ENCODE assay signal across 1 cellular context in the genomic region with DNA sequence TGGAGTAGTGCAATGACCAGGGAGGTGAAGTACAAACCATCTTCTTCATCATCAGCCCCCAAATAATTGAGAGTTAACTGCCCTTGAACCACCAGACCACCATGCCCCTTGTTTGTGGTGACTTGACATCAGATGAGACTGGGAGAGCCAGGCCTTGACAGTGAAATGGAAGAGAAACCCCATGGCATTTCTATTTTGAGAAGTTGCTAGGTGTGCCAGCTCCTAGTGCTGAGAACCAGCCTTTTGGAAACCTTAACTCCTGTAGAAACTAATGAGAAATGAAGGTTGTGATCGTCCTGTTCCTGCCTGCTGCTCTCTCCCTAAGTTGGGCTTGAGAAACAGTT.
TF ChIP-seq lines count a peak whose summit lies in the region.

No MANE protein-coding gene starts in this region.

TF ChIP-seq in SK-N-SH treated with all-trans-retinoic acid at 6 μM for 48 hours, 23 proteins besides CTCF, POLR2A, EP300 and RAD21:
- TF ChIP-seq ZNF70 (CRISPR knock-in tag; IDR thresholded peaks at IDR 0.05) (no peak), ZFP3 (CRISPR knock-in tag; IDR thresholded peaks at IDR 0.05) (no peak)
- TF ChIP-seq, protein P1, sequence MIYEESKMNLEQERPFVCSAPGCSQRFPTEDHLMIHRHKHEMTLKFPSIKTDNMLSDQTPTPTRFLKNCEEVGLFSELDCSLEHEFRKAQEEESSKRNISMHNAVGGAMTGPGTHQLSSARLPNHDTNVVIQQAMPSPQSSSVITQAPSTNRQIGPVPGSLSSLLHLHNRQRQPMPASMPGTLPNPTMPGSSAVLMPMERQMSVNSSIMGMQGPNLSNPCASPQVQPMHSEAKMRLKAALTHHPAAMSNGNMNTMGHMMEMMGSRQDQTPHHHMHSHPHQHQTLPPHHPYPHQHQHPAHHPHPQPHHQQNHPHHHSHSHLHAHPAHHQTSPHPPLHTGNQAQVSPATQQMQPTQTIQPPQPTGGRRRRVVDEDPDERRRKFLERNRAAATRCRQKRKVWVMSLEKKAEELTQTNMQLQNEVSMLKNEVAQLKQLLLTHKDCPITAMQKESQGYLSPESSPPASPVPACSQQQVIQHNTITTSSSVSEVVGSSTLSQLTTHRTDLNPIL (CRISPR knock-in tag; IDR thresholded peaks at IDR 0.05; ENCODE audit: low read depth), result no peak
- TF ChIP-seq, protein P2, sequence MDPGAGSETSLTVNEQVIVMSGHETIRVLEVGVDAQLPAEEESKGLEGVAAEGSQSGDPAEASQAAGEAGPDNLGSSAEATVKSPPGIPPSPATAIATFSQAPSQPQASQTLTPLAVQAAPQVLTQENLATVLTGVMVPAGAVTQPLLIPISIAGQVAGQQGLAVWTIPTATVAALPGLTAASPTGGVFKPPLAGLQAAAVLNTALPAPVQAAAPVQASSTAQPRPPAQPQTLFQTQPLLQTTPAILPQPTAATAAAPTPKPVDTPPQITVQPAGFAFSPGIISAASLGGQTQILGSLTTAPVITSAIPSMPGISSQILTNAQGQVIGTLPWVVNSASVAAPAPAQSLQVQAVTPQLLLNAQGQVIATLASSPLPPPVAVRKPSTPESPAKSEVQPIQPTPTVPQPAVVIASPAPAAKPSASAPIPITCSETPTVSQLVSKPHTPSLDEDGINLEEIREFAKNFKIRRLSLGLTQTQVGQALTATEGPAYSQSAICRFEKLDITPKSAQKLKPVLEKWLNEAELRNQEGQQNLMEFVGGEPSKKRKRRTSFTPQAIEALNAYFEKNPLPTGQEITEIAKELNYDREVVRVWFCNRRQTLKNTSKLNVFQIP (CRISPR knock-in tag; IDR thresholded peaks at IDR 0.05; ENCODE audit: borderline replicate concordance, low read depth), result no peak
